8 cellular contexts compared by ENCODE assay signal in the genomic region with DNA sequence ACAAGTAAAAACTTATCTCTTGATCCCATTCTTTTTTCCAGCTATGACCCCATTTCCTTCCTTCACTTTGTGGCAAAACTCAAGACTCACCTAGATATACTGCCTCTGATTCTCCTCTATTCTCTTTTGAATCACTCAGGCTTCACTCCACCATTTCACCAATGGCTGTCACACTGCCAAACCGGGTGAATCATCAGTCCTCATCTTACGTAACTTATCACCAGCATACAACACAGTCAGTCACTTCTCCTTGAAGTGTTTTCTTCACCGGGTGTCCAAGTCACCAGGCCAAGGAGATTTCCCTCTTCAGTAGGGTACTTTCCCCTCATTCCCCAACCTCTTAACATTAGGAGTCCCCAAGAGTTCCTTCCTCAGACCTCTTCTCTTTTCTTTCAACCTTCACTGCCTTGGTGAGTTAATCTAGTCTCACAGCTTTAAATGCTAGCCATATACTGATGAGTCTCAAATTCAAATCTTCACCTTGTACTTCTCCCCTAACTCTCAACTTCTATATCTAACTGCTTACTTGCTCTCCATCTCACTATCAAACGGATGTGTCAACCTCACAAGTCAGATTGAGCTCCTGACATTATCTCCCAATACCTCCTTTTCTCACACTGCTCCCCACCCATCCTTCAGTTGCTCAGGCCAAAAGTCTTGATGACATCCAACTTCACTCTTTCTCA. TPM values are rescaled to one million over a fixed set of nuclear protein-coding genes. Genes with fewer than 3 reads are reported as not detected.
A peak's percentile ranks its signal among the peaks of the same experiment; 100 is the strongest.
DNase-seq lines count a peak whose midpoint lies in the region; FAIRE-seq and TF ChIP-seq lines count a peak whose summit lies in the region.
"Had no signal": no experiment of that assay in that cellular context is flagged by ENCODE, and none has a peak within 500 bp of the region (broad histone marks: within the 10 kb centered on the region; RNA-seq: fewer than 3 reads in every experiment).

No MANE protein-coding gene starts in this region.

- peaks cover 19% of the 10 kb centered on the region for H4K20me1 ChIP-seq in astrocyte (ENCODE audit: insufficient read depth, low read length)

- DNase-seq in HS-27A (ENCODE audit: low read depth) (peak; percentile 76), astrocyte (ENCODE audit: low read depth) (peak; percentile 81), iris pigment epithelial cell (ENCODE audit: low read depth) (peak; percentile 93), suprapubic skin (ENCODE audit: low spot score in 2 of 2) (peak; percentile 86 to 88), NCI-H1694 (lab: John Stamatoyannopoulos, UW) (no peak), glutamatergic neuron (no peak), GM10248 (ENCODE audit: extremely low spot score) (no peak)

- H3K4me3 ChIP-seq in astrocyte (ENCODE audit: insufficient read depth, low read depth, low read length) (no peak overlapping the region), suprapubic skin (no peak overlapping the region)

- no peaks in the 10 kb centered on the region for H3K27me3 Mint-ChIP-seq in astrocyte (ENCODE audit: low read depth, unreplicated experiment)
- H3K27me3 Mint-ChIP-seq in glutamatergic neuron (ENCODE audit: unreplicated experiment): peaks cover 2% of the 10 kb centered on the region

- H3K4me1 ChIP-seq in astrocyte (ENCODE audit: insufficient read depth, low read length) (peaks cover 7% of the 10 kb centered on the region), suprapubic skin (peaks cover 29% of the 10 kb centered on the region)

- peaks cover 8% of the 10 kb centered on the region for H3K36me3 Mint-ChIP-seq in astrocyte (ENCODE audit: low read depth, unreplicated experiment)
- H3K36me3 Mint-ChIP-seq in glutamatergic neuron (ENCODE audit: unreplicated experiment): peaks cover 9% of the 10 kb centered on the region

- H2AFZ ChIP-seq in astrocyte (ENCODE audit: low read depth, low read length): no peak overlapping the region

- H3K4me1 Mint-ChIP-seq in astrocyte (ENCODE audit: low read depth, unreplicated experiment): peaks cover 6% of the 10 kb centered on the region
- H3K4me1 Mint-ChIP-seq in glutamatergic neuron (ENCODE audit: low read depth, unreplicated experiment): no peaks in the 10 kb centered on the region

- H3K4me3 Mint-ChIP-seq in astrocyte (ENCODE audit: unreplicated experiment): no peak overlapping the region
- H3K4me3 Mint-ChIP-seq in glutamatergic neuron (ENCODE audit: unreplicated experiment): no peak overlapping the region

- 21% methylated on average over 4 of the region's 4 CpGs for WGBS in suprapubic skin

- H3K36me3 ChIP-seq in astrocyte (ENCODE audit: insufficient read depth, low read length) (peaks cover 10% of the 10 kb centered on the region), suprapubic skin (peaks cover 33% of the 10 kb centered on the region)

- no peak overlapping the region for H3K9ac ChIP-seq in astrocyte (ENCODE audit: low read length)
- H3K9ac ChIP-seq: KMS-11 had no signal

- H3K9me3 Mint-ChIP-seq in astrocyte (ENCODE audit: unreplicated experiment): no peaks in the 10 kb centered on the region
- H3K9me3 Mint-ChIP-seq in glutamatergic neuron (ENCODE audit: unreplicated experiment): peaks cover 6% of the 10 kb centered on the region

- peaks cover 10% of the 10 kb centered on the region for H3K79me2 ChIP-seq in astrocyte (ENCODE audit: insufficient read depth, low read length)

- H3K4me2 ChIP-seq in astrocyte (ENCODE audit: low read length): no peak overlapping the region
- H3K4me2 ChIP-seq: KMS-11 had no signal

- TF ChIP-seq CTCF in astrocyte (IDR thresholded peaks at IDR 0.05; ENCODE audit: insufficient read depth, low read depth, low read length): no peak
- TF ChIP-seq CTCF in suprapubic skin (IDR thresholded peaks at IDR 0.05): no peak
- no peak for TF ChIP-seq CTCF in glutamatergic neuron (IDR thresholded peaks at IDR 0.05; ENCODE audit: partially characterized antibody, unreplicated experiment)
- TF ChIP-seq CTCF in GM10248 (IDR thresholded peaks at IDR 0.05; ENCODE audit: control extremely low read depth, extremely low read depth, low read depth, missing control alignments): no peak

- H3K27ac ChIP-seq in astrocyte (ENCODE audit: low read depth, low read length) (peak overlapping the region; percentile 14), suprapubic skin (peak overlapping the region; percentile 2)
- H3K27ac ChIP-seq: KMS-11 had no signal

- no peak for TF ChIP-seq POLR2A in suprapubic skin (IDR thresholded peaks at IDR 0.05)

- POLR2A ChIA-PET in GM10248 (lab: Yijun Ruan, JAX): no interaction called here

- H3K27ac Mint-ChIP-seq in astrocyte (ENCODE audit: unreplicated experiment): no peak overlapping the region
- no peak overlapping the region for H3K27ac Mint-ChIP-seq in glutamatergic neuron (ENCODE audit: unreplicated experiment)

- FAIRE-seq in astrocyte (lab: Jason Lieb, UNC): no peak

- H3K9me3 ChIP-seq in astrocyte (ENCODE audit: insufficient read depth, low read depth, low read length) (no peaks in the 10 kb centered on the region), suprapubic skin (no peaks in the 10 kb centered on the region)

- no peaks in the 10 kb centered on the region for H3K27me3 ChIP-seq in astrocyte (ENCODE audit: insufficient read depth, low read length)
- no peaks in the 10 kb centered on the region for H3K27me3 ChIP-seq in suprapubic skin

- no peak for TF ChIP-seq EP300 in suprapubic skin (IDR thresholded peaks at IDR 0.05)

- CTCF ChIA-PET in GM10248 (lab: Yijun Ruan, JAX): interaction anchor here (0.9 to 6.0 kb wide), 5 partner anchors 9 to 350 kb away, joined by 3 to 76 read pairs (median 8); no protein-coding TSS in a partner anchor

RNA-seq across cellular contexts. Expression of a gene that starts 6.0 kb away (rescaled TPM):
- total RNA-seq in astrocyte (9.0 and 9.7 TPM in 2 replicates), suprapubic skin (1 to 10 TPM; 3.9 to 5.7 (median 4.6) TPM), glutamatergic neuron (ENCODE audit: unreplicated experiment) (19.7 TPM)

Comparison
In these comparisons a context has a peak if more than half of its experiments do, and no peak if none do; other contexts are left out.
1. DNase-seq: peak in HS-27A (single experiment), astrocyte (single experiment), iris pigment epithelial cell (single experiment) and suprapubic skin (2 of 2); none in NCI-H1694 (single experiment), glutamatergic neuron (single experiment) and GM10248 (single experiment).